22 cellular contexts compared by ENCODE assay signal in genomic region chr6:162580619-162581018, GRCh38.
"Had no signal": no experiment of that assay in that cellular context is flagged by ENCODE, and none has a peak within 500 bp of the region (broad histone marks: within the 10 kb centered on the region; RNA-seq: fewer than 3 reads in every experiment).

No MANE protein-coding gene starts in this region.

- H2AFZ ChIP-seq: parathyroid adenoma had no signal

- H3K79me2 ChIP-seq: parathyroid adenoma had no signal

- H3K27ac ChIP-seq: foreskin keratinocyte, parathyroid adenoma, prostate gland, skin epidermis had no signal

- H3K27ac Mint-ChIP-seq: natural killer cell treated with Interleukin-12 subunit alpha and Interleukin-12 subunit beta and Interleukin-15 and Interleukin-18, amount 100 ng/mL, for 72 hours; stimulated activated naive B cell treated with anti-CD40 and anti-IgM and Interleukin-4, amounts not matched to agents 10 μg/mL and 1 μg/mL and 100 μg/mL, for 72 hours had no signal

- H3K36me3 ChIP-seq: prostate gland had no signal

- DNase-seq: central memory CD4-positive, alpha-beta T cell; dermis blood vessel endothelial cell; erythroblast; foreskin keratinocyte; kidney glomerular epithelial cell; mammary epithelial cell; mucosa of descending colon; occipital lobe; stimulated activated CD4-positive, alpha-beta T cell treated with anti-CD3 and anti-CD28 coated beads, Interleukin-2, amount 100 ng/mL, for 24 hours; stimulated activated CD4-positive, alpha-beta T cell treated with anti-CD3 and anti-CD28 coated beads, Interleukin-4, amount 100 ng/mL, for 4 hours; stimulated activated naive B cell treated with anti-CD40 and anti-IgM and Interleukin-4, amounts not matched to agents 10 μg/mL and 1 μg/mL and 100 μg/mL, for 72 hours; stimulated activated naive CD8-positive, alpha-beta T cell treated with anti-CD3 and anti-CD28 coated beads, Interleukin-15, amount 100 ng/mL, for 72 hours; trophoblast cell had no signal

- H3K27me3 Mint-ChIP-seq: natural killer cell treated with Interleukin-12 subunit alpha and Interleukin-12 subunit beta and Interleukin-15 and Interleukin-18, amount 100 ng/mL, for 72 hours; stimulated activated naive B cell treated with anti-CD40 and anti-IgM and Interleukin-4, amounts not matched to agents 10 μg/mL and 1 μg/mL and 100 μg/mL, for 72 hours; stimulated activated naive CD8-positive, alpha-beta T cell treated with anti-CD3 and anti-CD28 coated beads, Interleukin-15, amount 100 ng/mL, for 72 hours had no signal

- H3K4me1 Mint-ChIP-seq: stimulated activated naive B cell treated with anti-CD40 and anti-IgM and Interleukin-4, amounts not matched to agents 10 μg/mL and 1 μg/mL and 100 μg/mL, for 72 hours; stimulated activated naive CD8-positive, alpha-beta T cell treated with anti-CD3 and anti-CD28 coated beads, Interleukin-15, amount 100 ng/mL, for 72 hours had no signal

- H3K36me3 Mint-ChIP-seq: natural killer cell treated with Interleukin-12 subunit alpha and Interleukin-12 subunit beta and Interleukin-15 and Interleukin-18, amount 100 ng/mL, for 72 hours; stimulated activated naive B cell treated with anti-CD40 and anti-IgM and Interleukin-4, amounts not matched to agents 10 μg/mL and 1 μg/mL and 100 μg/mL, for 72 hours had no signal

- H3K27me3 ChIP-seq: foreskin keratinocyte had no signal

- H3K4me3 Mint-ChIP-seq: natural killer cell treated with Interleukin-12 subunit alpha and Interleukin-12 subunit beta and Interleukin-15 and Interleukin-18, amount 100 ng/mL, for 72 hours; stimulated activated naive B cell treated with anti-CD40 and anti-IgM and Interleukin-4, amounts not matched to agents 10 μg/mL and 1 μg/mL and 100 μg/mL, for 72 hours; stimulated activated naive CD8-positive, alpha-beta T cell treated with anti-CD3 and anti-CD28 coated beads, Interleukin-15, amount 100 ng/mL, for 72 hours had no signal

- H3K4me3 ChIP-seq: mucosa of descending colon, prostate gland, skin epidermis had no signal

- H3K9me3 ChIP-seq: mucosa of descending colon, prostate gland had no signal

- FAIRE-seq: colon, endothelial cell of umbilical vein, islet of Langerhans, urothelium cell line had no signal

- H3K9ac ChIP-seq: parathyroid adenoma had no signal

- H3K4me1 ChIP-seq: foreskin keratinocyte, parathyroid adenoma, prostate gland had no signal

- ATAC-seq: foreskin keratinocyte; mucosa of descending colon; natural killer cell treated with Interleukin-12 subunit alpha and Interleukin-12 subunit beta and Interleukin-15 and Interleukin-18, amount 100 ng/mL, for 72 hours; sciatic nerve; stimulated activated naive B cell treated with anti-CD40 and anti-IgM and Interleukin-4, amounts not matched to agents 10 μg/mL and 1 μg/mL and 100 μg/mL, for 72 hours; stimulated activated naive CD8-positive, alpha-beta T cell treated with anti-CD3 and anti-CD28 coated beads, Interleukin-15, amount 100 ng/mL, for 72 hours had no signal
